Comparison of ENCODE assay signal across 12 cellular contexts in genomic region chr6:169250660-169251059, GRCh38. TPM values are rescaled to one million over a fixed set of nuclear protein-coding genes. Genes with fewer than 3 reads are reported as not detected.
A peak's percentile ranks its signal among the peaks of the same experiment; 100 is the strongest.
DNase-seq lines count a peak whose midpoint lies in the region; ATAC-seq and TF ChIP-seq lines count a peak whose summit lies in the region.
"Had no signal": no experiment of that assay in that cellular context is flagged by ENCODE, and none has a peak within 500 bp of the region (broad histone marks: within the 10 kb centered on the region; RNA-seq: fewer than 3 reads in every experiment).

No MANE protein-coding gene starts in this region.

- H3K4me1 ChIP-seq in iPS-20b (ENCODE audit: insufficient read depth, low read length), result peaks cover 24% of the 10 kb centered on the region
- H3K4me1 ChIP-seq: right lobe of liver had no signal

- POLR2A ChIA-PET in naive thymus-derived CD8-positive, alpha-beta T cell (lab: Charles Lee), result no interaction called here

- peaks cover 37% of the 10 kb centered on the region for H3K27me3 ChIP-seq in iPS-20b (ENCODE audit: insufficient read depth, low read length)
- H3K27me3 ChIP-seq: right lobe of liver had no signal

- H3K4me3 ChIP-seq in astrocyte of the spinal cord (ENCODE audit: low read depth, low read length) (peak overlapping the region; percentile 53), iPS-20b (ENCODE audit: low read length) (peak overlapping the region; percentile 69; the same call in 1 of the 2 replicates)

- peaks cover 0 to 9% (median 0%) of the 10 kb centered on the region in 9 donors for H3K9me3 Mint-ChIP-seq in naive thymus-derived CD8-positive, alpha-beta T cell

- peaks cover 32 to 65% (median 43%) of the 10 kb centered on the region in 5 donors for H3K27me3 Mint-ChIP-seq in naive thymus-derived CD8-positive, alpha-beta T cell

- no peak overlapping the region for H3K27ac Mint-ChIP-seq in naive thymus-derived CD8-positive, alpha-beta T cell
- H3K27ac Mint-ChIP-seq: effector memory CD8-positive, alpha-beta T cell had no signal

- in situ Hi-C loops in astrocyte of the spinal cord (cut with HindIII; ENCODE audit: low sequenced_read_pairs), result no loop called here

- no peak overlapping the region for H3K9ac ChIP-seq in iPS-20b (ENCODE audit: low read depth, low read length)

- H3K36me3 Mint-ChIP-seq in naive thymus-derived CD8-positive, alpha-beta T cell, result no peaks in the 10 kb centered on the region

- H3K27ac ChIP-seq in iPS-20b (ENCODE audit: low read length) (no peak overlapping the region), temporal lobe (ENCODE audit: low read depth, low read length) (peak overlapping the region; percentile 91)
- H3K27ac ChIP-seq: right lobe of liver had no signal

- peaks cover 15 to 32% (median 25%) of the 10 kb centered on the region in 4 donors for H3K4me1 Mint-ChIP-seq in naive thymus-derived CD8-positive, alpha-beta T cell

- no peak for ATAC-seq in GM18520 (IDR thresholded peaks at IDR 0.05; ENCODE audit: unreplicated experiment)
- ATAC-seq in HG03460 (IDR thresholded peaks at IDR 0.05; ENCODE audit: unreplicated experiment), result no peak
- no peak for ATAC-seq in naive thymus-derived CD8-positive, alpha-beta T cell
- ATAC-seq in stimulated activated naive CD8-positive, alpha-beta T cell treated with anti-CD3 and anti-CD28 coated beads, Interleukin-15, Interleukin-2, amounts not matched to agents 100 U/mL and 50 U/mL, for 24 hours, result no peak
- ATAC-seq: effector memory CD8-positive, alpha-beta T cell; right lobe of liver had no signal

- no peak overlapping the region for H3K4me3 Mint-ChIP-seq in naive thymus-derived CD8-positive, alpha-beta T cell
- H3K4me3 Mint-ChIP-seq: effector memory CD8-positive, alpha-beta T cell; IgD-negative memory B cell had no signal

- TF ChIP-seq CTCF in astrocyte of the spinal cord (IDR thresholded peaks at IDR 0.05; ENCODE audit: low read depth, low read length), result no peak

- H3K9me3 ChIP-seq in iPS-20b (ENCODE audit: insufficient read depth, low read depth, low read length), result no peaks in the 10 kb centered on the region; the same call in 1 of the 2 replicates
- H3K9me3 ChIP-seq: right lobe of liver had no signal

- DNase-seq in HT1080 (ENCODE audit: low read depth) (peak; percentile 91), astrocyte of the spinal cord (ENCODE audit: low read depth, low spot score) (peak; percentile 89)
- no peak for DNase-seq in naive thymus-derived CD8-positive, alpha-beta T cell
- DNase-seq in stimulated activated naive CD8-positive, alpha-beta T cell treated with anti-CD3 and anti-CD28 coated beads, Interleukin-15, Interleukin-2, amounts not matched to agents 100 U/mL and 50 U/mL, for 24 hours, result no peak
- DNase-seq: activated CD4-positive, alpha-beta T cell treated with anti-CD3 and anti-CD28 coated beads for 4 hours; effector memory CD8-positive, alpha-beta T cell had no signal

- H3K36me3 ChIP-seq in iPS-20b (ENCODE audit: insufficient read depth, low read depth, low read length), result peaks cover 18% of the 10 kb centered on the region
- H3K36me3 ChIP-seq: right lobe of liver had no signal

RNA-seq across cellular contexts. Expression of gene THBS2, which starts 3.0 kb away (rescaled TPM):
- total RNA-seq in HT1080 (2014; rRNA removed; shearing (Covaris generic)), result 19.9 TPM in 2 replicates
- 12.2 and 18.3 TPM in 2 replicates for polyA plus RNA-seq in HT1080 (2015; cell fraction: cytosol; rRNA removed)
- 98.3 and 108 TPM in 2 replicates for polyA plus RNA-seq in HT1080 (2015; cell fraction: nucleus; rRNA removed)
- total RNA-seq in temporal lobe, result 11.3 TPM
- total RNA-seq in naive thymus-derived CD8-positive, alpha-beta T cell, result not detected
- polyA plus RNA-seq in naive thymus-derived CD8-positive, alpha-beta T cell, result under 1 TPM; 0.02 to 0.06 (median 0.05) TPM

Comparison
In these comparisons a context has a peak if more than half of its experiments do, and no peak if none do; other contexts are left out.
1. DNase-seq: peak in HT1080 (single experiment) and astrocyte of the spinal cord (single experiment); none in naive thymus-derived CD8-positive, alpha-beta T cell (0 of 10) and stimulated activated naive CD8-positive, alpha-beta T cell treated with anti-CD3 and anti-CD28 coated beads, Interleukin-15, Interleukin-2, amounts not matched to agents 100 U/mL and 50 U/mL, for 24 hours (single experiment).
2. RNA of gene THBS2, which starts 3.0 kb away (total RNA-seq): 19.9 TPM in HT1080 and 11.3 TPM in temporal lobe (single experiment); not detected in naive thymus-derived CD8-positive, alpha-beta T cell; every median in the first group is over 10 times any median in the second.